19 cellular contexts compared by ENCODE assay signal in the genomic region with DNA sequence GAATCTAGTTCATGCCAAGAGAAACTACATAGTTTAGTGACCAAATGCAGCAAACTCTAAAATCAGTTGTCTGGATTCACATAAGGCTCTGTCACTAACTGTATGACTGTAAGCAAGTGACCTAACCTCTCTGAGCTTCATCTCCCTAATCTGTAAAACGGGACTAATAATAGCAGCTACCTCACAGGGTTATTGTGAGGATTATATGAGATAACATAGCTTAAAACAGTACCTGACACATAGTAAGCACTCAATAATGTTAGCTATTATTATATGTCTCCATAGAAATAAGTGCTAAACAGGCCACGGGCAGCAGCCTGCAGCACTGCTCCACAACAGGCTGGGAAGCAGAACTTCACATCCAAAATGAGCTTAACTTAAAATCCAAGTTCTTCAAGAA. TPM values are rescaled to one million over a fixed set of nuclear protein-coding genes. Genes with fewer than 3 reads are reported as not detected.
DNase-seq lines count a peak whose midpoint lies in the region; ATAC-seq, FAIRE-seq and TF ChIP-seq lines count a peak whose summit lies in the region.
"Had no signal": no experiment of that assay in that cellular context is flagged by ENCODE, and none has a peak within 500 bp of the region (broad histone marks: within the 10 kb centered on the region; RNA-seq: fewer than 3 reads in every experiment).

No MANE protein-coding gene starts in this region.

- peaks cover 78 to 100% (median 99%) of the 10 kb centered on the region in 4 donors for H3K4me1 ChIP-seq in esophagus muscularis mucosa
- peaks cover 84% of the 10 kb centered on the region for H3K4me1 ChIP-seq in muscle layer of colon (ENCODE audit: insufficient read depth, low read length)

- H3K9ac ChIP-seq in muscle layer of colon (ENCODE audit: low read length), result peak overlapping the region; percentile 26

- H3K27ac Mint-ChIP-seq in activated T-helper 17 cell treated with anti-CD3 and anti-CD28 coated beads, Interleukin-2, amount 50 U/mL, for 72 hours, result peak overlapping the region; percentile 32
- H3K27ac Mint-ChIP-seq in stimulated activated effector memory CD8-positive, alpha-beta T cell treated with anti-CD3 and anti-CD28 coated beads, Interleukin-12 subunit alpha, Interleukin-12 subunit beta, amount 100 ng/mL, for 72 hours, result peak overlapping the region; percentile 20
- H3K27ac Mint-ChIP-seq: activated naive CD4-positive, alpha-beta T cell treated with anti-CD3 and anti-CD28 coated beads, Interleukin-2, amount 50 U/mL, for 72 hours; T-helper 1 cell treated with Interleukin-12 subunit alpha and Interleukin-12 subunit beta and Interleukin-4 antibody, amounts not matched to agents 30 μg/mL and 1 μg/mL, for 36 hours had no signal

- no peak for TF ChIP-seq POLR2A in esophagus muscularis mucosa (IDR thresholded peaks at IDR 0.05; ENCODE audit: low read depth)

- DNase-seq in esophagus muscularis mucosa (ENCODE audit: extremely low spot score) (no peak), D721Med (ENCODE audit: insufficient read length, low spot score) (no peak), islet precursor cell (no peak), DMS153 treated with DMSO at 0.1 percent for 48 hours (lab: John Stamatoyannopoulos, UW; ENCODE audit: unreplicated experiment) (no peak)
- DNase-seq in stimulated activated effector memory CD8-positive, alpha-beta T cell treated with anti-CD3 and anti-CD28 coated beads, Interleukin-12 subunit alpha, Interleukin-12 subunit beta, amount 100 ng/mL, for 72 hours (ENCODE audit: low spot score in 2 of 2), result no peak
- DNase-seq: activated CD4-positive, alpha-beta T cell treated with anti-CD3 and anti-CD28 coated beads, Interleukin-2, amount 50 U/mL, for 4 hours; activated T-cell treated with anti-CD3 and anti-CD28 coated beads for 4 hours; DMS 273 treated with DMSO at 0.1 percent for 48 hours; Karpas-422; NCI-H1105 treated with DMSO at 0.1 percent for 48 hours; NCI-H2107; NCI-H510A treated with DMSO at 0.1 percent for 48 hours; occipital lobe; SIG-M5; stimulated activated CD4-positive, alpha-beta T cell treated with anti-CD3 and anti-CD28 coated beads, Interleukin-4, amount 100 ng/mL, for 1 hour had no signal

- intact Hi-C loops in esophagus muscularis mucosa (cut with DNase I), result loop anchor here (2.0 kb wide), 1 partner anchor 26 kb away; no protein-coding TSS in a partner anchor

- H3K27ac ChIP-seq in esophagus muscularis mucosa (replicated peaks in 1 of 4) (peak overlapping the region; percentile 78 to 81 (median 80)), muscle layer of colon (ENCODE audit: low read depth, low read length) (peak overlapping the region; percentile 35)

- no peak for FAIRE-seq in D721Med (lab: Jason Lieb, UNC)

- H3K4me3 Mint-ChIP-seq in activated T-helper 17 cell treated with anti-CD3 and anti-CD28 coated beads, Interleukin-2, amount 50 U/mL, for 72 hours, result no peak overlapping the region
- H3K4me3 Mint-ChIP-seq in stimulated activated effector memory CD8-positive, alpha-beta T cell treated with anti-CD3 and anti-CD28 coated beads, Interleukin-12 subunit alpha, Interleukin-12 subunit beta, amount 100 ng/mL, for 72 hours, result no peak overlapping the region
- H3K4me3 Mint-ChIP-seq: T-helper 1 cell treated with Interleukin-12 subunit alpha and Interleukin-12 subunit beta and Interleukin-4 antibody, amounts not matched to agents 30 μg/mL and 1 μg/mL, for 36 hours had no signal

- H3K36me3 Mint-ChIP-seq in activated T-helper 17 cell treated with anti-CD3 and anti-CD28 coated beads, Interleukin-2, amount 50 U/mL, for 72 hours (ENCODE audit: low read depth), result peaks cover 24% of the 10 kb centered on the region
- H3K36me3 Mint-ChIP-seq in stimulated activated effector memory CD8-positive, alpha-beta T cell treated with anti-CD3 and anti-CD28 coated beads, Interleukin-12 subunit alpha, Interleukin-12 subunit beta, amount 100 ng/mL, for 72 hours, result peaks cover 18% of the 10 kb centered on the region
- H3K36me3 Mint-ChIP-seq: activated naive CD4-positive, alpha-beta T cell treated with anti-CD3 and anti-CD28 coated beads, Interleukin-2, amount 50 U/mL, for 72 hours had no signal

- H3K36me3 ChIP-seq in esophagus muscularis mucosa, result no peaks in the 10 kb centered on the region
- H3K36me3 ChIP-seq in muscle layer of colon (ENCODE audit: insufficient read depth, low read length), result no peaks in the 10 kb centered on the region

- TF ChIP-seq EP300 in esophagus muscularis mucosa (IDR thresholded peaks at IDR 0.05), result no peak

- 45% methylated on average over 2 of the region's 2 CpGs for WGBS in esophagus muscularis mucosa

- ATAC-seq in activated T-helper 17 cell treated with anti-CD3 and anti-CD28 coated beads, Interleukin-2, amount 50 U/mL, for 72 hours (replicated peaks), result no peak
- peak; percentile 21 for ATAC-seq in stimulated activated effector memory CD8-positive, alpha-beta T cell treated with anti-CD3 and anti-CD28 coated beads, Interleukin-12 subunit alpha, Interleukin-12 subunit beta, amount 100 ng/mL, for 72 hours

- no peaks in the 10 kb centered on the region for H3K27me3 Mint-ChIP-seq in activated T-helper 17 cell treated with anti-CD3 and anti-CD28 coated beads, Interleukin-2, amount 50 U/mL, for 72 hours

- H3K27me3 ChIP-seq in esophagus muscularis mucosa, result no peaks in the 10 kb centered on the region
- no peaks in the 10 kb centered on the region for H3K27me3 ChIP-seq in muscle layer of colon (ENCODE audit: control insufficient read depth in 1 of 2, insufficient read depth in 2 of 2, low read length in 2 of 2)

- TF ChIP-seq CTCF in esophagus muscularis mucosa (IDR thresholded peaks at IDR 0.05), result no peak
- TF ChIP-seq CTCF in D721Med (IDR thresholded peaks at IDR 0.05; ENCODE audit: insufficient read depth, missing control alignments), result no peak

- H3K9me3 Mint-ChIP-seq in activated T-helper 17 cell treated with anti-CD3 and anti-CD28 coated beads, Interleukin-2, amount 50 U/mL, for 72 hours, result no peaks in the 10 kb centered on the region
- no peaks in the 10 kb centered on the region for H3K9me3 Mint-ChIP-seq in stimulated activated effector memory CD8-positive, alpha-beta T cell treated with anti-CD3 and anti-CD28 coated beads, Interleukin-12 subunit alpha, Interleukin-12 subunit beta, amount 100 ng/mL, for 72 hours
- H3K9me3 Mint-ChIP-seq: activated naive CD4-positive, alpha-beta T cell treated with anti-CD3 and anti-CD28 coated beads, Interleukin-2, amount 50 U/mL, for 72 hours; T-helper 1 cell treated with Interleukin-12 subunit alpha and Interleukin-12 subunit beta and Interleukin-4 antibody, amounts not matched to agents 30 μg/mL and 1 μg/mL, for 36 hours had no signal

- H3K4me3 ChIP-seq in esophagus muscularis mucosa (no peak overlapping the region), muscle layer of colon (ENCODE audit: low read depth in 1 of 2, low read length in 2 of 2) (no peak overlapping the region)

- H3K4me1 Mint-ChIP-seq in activated T-helper 17 cell treated with anti-CD3 and anti-CD28 coated beads, Interleukin-2, amount 50 U/mL, for 72 hours, result peaks cover 11% of the 10 kb centered on the region
- peaks cover 43% of the 10 kb centered on the region for H3K4me1 Mint-ChIP-seq in stimulated activated effector memory CD8-positive, alpha-beta T cell treated with anti-CD3 and anti-CD28 coated beads, Interleukin-12 subunit alpha, Interleukin-12 subunit beta, amount 100 ng/mL, for 72 hours

- H3K9me3 ChIP-seq in esophagus muscularis mucosa (no peaks in the 10 kb centered on the region), muscle layer of colon (ENCODE audit: low read length) (no peaks in the 10 kb centered on the region)

RNA-seq across cellular contexts. Expression of a gene that starts 30.2 kb away (rescaled TPM):
- 10 to 100 TPM; 59.5 to 66.1 TPM for total RNA-seq in activated T-helper 17 cell treated with anti-CD3 and anti-CD28 coated beads, Interleukin-2, amount 50 U/mL, for 72 hours
- 100 to 1,000 TPM; 218 to 281 (median 246) TPM for total RNA-seq in esophagus muscularis mucosa
